10 cellular contexts compared by ENCODE assay signal in the genomic region with DNA sequence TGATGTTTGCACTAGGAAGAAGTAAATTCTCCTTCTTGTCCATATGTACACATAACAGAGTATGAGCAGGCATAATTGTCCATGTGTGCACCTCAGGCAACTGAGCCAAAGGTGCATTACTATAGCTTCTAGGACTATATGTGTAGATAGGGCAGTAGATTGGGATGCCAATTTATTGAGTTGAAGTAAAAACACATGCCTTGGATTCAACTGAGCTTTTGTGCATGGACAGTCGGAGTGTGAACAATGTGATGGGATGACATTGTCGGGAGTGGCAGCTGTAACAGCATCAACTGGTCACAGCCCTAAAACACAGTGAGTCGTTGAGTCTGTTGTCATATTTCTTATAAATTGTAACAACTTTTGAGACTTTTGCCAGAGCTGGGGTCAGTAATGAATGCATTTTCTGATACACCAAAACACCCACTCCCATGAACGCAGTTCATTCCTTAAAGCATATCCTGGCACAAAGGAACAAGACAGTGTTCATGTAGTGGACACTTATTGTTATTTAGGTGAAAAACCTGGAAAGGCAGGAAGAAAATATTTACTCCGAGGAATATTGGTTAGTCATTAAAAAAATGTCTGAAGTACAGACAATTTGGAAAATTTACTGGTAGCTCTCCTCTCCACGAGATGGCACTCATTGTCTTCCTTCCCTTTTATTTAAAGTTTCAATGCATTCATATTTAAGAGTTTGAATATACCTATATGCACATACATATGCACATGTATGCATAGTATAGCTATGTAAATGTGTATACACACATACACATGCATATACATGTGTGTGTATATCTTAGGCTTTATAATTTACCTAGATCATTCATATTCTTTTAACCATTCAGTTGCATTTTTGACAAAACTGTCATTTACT.
DNase-seq lines count a peak whose midpoint lies in the region; ATAC-seq, FAIRE-seq and TF ChIP-seq lines count a peak whose summit lies in the region.
"Had no signal": no experiment of that assay in that cellular context is flagged by ENCODE, and none has a peak within 500 bp of the region (broad histone marks: within the 10 kb centered on the region; RNA-seq: fewer than 3 reads in every experiment).

No MANE protein-coding gene starts in this region.

- peak; percentile 15 for FAIRE-seq in GM18507 (lab: Jason Lieb, UNC)

- H3K4me3 ChIP-seq in ACC112 (ENCODE audit: low read depth, low read length) (no peak overlapping the region), Panc1 (ENCODE audit: low read depth in 2 of 2, low read length in 2 of 2) (no peak overlapping the region), epithelial cell of proximal tubule (ENCODE audit: low read depth, low read length) (no peak overlapping the region)

- in situ Hi-C loops in Panc1 (cut with HindIII; ENCODE audit: low pct_unique_long_range_greater_than_20kb, low sequenced_read_pairs), result no loop called here

- no TSS peak for BruUV-seq in Panc1 (replicated peaks; lab: Mats Ljungman, UMichigan)

- intact Hi-C loops in Panc1 (cut with micrococcal nuclease; ENCODE audit: unreplicated experiment), result no loop called here

- no peaks in the 10 kb centered on the region for H3K9me3 ChIP-seq in Panc1 (ENCODE audit: control insufficient read depth, insufficient read depth, low read depth, low read length)

- H3K79me2 ChIP-seq in ACC112 (ENCODE audit: control insufficient read depth, insufficient read depth, low read length, unreplicated experiment), result no peaks in the 10 kb centered on the region

- DNase-seq in GM18507 (ENCODE audit: extremely low spot score, insufficient read length, low read depth) (no peak), Panc1 (ENCODE audit: low read depth, low spot score) (no peak), epithelial cell of proximal tubule (ENCODE audit: low read depth) (no peak), HPDE6-E6E7 (ENCODE audit: extremely low spot score) (no peak), NCI-H2196 treated with DMSO at 0.1 percent for 48 hours (lab: John Stamatoyannopoulos, UW; ENCODE audit: unreplicated experiment) (no peak)
- DNase-seq: amygdala, NCI-H146 had no signal

- POLR2A ChIA-PET in Panc1 (lab: Charles Lee), result interaction anchor here (0.6 kb wide), 1 partner anchor 317 kb away, joined by 9 read pairs; no protein-coding TSS in a partner anchor

- no peaks in the 10 kb centered on the region for H3K36me3 ChIP-seq in ACC112 (ENCODE audit: insufficient read depth, low read length)
- no peaks in the 10 kb centered on the region for H3K36me3 ChIP-seq in Panc1 (ENCODE audit: control insufficient read depth, insufficient read depth, low read length)

- H3K4me1 ChIP-seq in ACC112 (ENCODE audit: control insufficient read depth, insufficient read depth, low read length, unreplicated experiment) (peaks cover 29% of the 10 kb centered on the region), Panc1 (ENCODE audit: control insufficient read depth, insufficient read depth, low read length) (peaks cover 33% of the 10 kb centered on the region)

- H3K27ac ChIP-seq in ACC112 (ENCODE audit: low read depth, low read length) (peak overlapping the region; percentile 31; the same call in 1 of the 2 replicates), Panc1 (ENCODE audit: low read length) (peak overlapping the region; percentile 99)

- TF ChIP-seq CTCF in Panc1 (IDR thresholded peaks at IDR 0.05) (peak; percentile 68; the same call in 1 of the 2 replicates), epithelial cell of proximal tubule (conservative IDR thresholded peaks at IDR 0.05; ENCODE audit: low read depth, low read length) (peak; percentile 49)

- peak overlapping the region; percentile 60 for H2AFZ ChIP-seq in ACC112 (ENCODE audit: low read length, unreplicated experiment)

- CTCF ChIA-PET in Panc1 (lab: Charles Lee), result interaction anchor here (0.6 kb wide), 2 partner anchors 316 to 1095 kb away, joined by 3 read pairs; no protein-coding TSS in a partner anchor

- H3K27me3 ChIP-seq in ACC112 (ENCODE audit: insufficient read depth, low read length) (no peaks in the 10 kb centered on the region), Panc1 (ENCODE audit: control insufficient read depth, insufficient read depth, low read length) (no peaks in the 10 kb centered on the region)

- ATAC-seq in Panc1, result no peak; the same call in 1 of the 2 replicates
- ATAC-seq in HG02678 (IDR thresholded peaks at IDR 0.05; ENCODE audit: unreplicated experiment), result no peak
- no peak for ATAC-seq in HG03108 (IDR thresholded peaks at IDR 0.05; ENCODE audit: unreplicated experiment)
